Comparison of ENCODE assay signal across 16 cellular contexts in the genomic region with DNA sequence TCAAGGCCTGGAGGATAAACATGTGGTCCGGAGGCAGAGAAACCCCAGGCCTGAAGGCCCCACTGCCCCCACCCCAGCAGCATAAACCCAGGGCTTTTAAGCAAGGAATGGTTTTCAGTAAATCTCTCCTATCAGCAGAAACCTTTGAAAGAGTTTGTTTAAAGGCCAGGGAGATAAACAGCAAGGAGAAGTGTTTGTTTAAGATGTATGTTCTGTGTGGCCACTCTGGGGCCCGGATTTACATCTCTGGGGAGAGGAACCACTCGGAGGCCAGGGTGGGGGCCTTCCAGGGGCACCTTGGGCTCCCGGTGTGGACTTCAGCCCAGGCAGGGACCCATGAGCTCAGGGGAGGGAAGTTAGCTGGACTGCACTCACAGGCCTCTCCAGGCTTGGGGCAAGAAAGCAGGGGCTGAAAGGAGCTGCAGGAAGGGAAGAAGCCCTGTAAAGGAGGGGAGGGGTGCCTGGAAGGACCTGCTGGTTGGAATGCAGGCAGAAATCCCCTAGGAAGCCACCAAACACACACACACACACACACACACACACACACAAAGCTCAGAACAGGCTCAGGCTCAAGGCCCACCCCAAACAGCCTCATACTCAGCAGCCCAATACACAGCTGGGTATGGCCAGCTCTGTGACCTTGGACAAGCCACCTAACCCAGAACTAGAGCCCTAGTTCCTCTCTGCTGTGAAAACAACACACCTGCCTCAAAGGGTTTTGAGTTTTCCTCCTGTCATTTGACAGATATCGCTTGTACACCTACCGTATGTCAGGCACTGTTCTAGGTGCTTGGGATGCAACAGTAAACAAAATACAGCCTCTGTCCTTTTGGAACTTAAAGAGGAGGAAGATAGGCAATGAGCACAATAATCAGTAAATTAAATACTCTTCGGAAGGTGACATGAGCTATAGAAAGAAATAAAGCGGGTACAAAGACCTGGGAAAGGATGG. TPM values are rescaled to one million over a fixed set of nuclear protein-coding genes. Genes with fewer than 3 reads are reported as not detected.
DNase-seq lines count a peak whose midpoint lies in the region; ATAC-seq and TF ChIP-seq lines count a peak whose summit lies in the region.
"Had no signal": no experiment of that assay in that cellular context is flagged by ENCODE, and none has a peak within 500 bp of the region (broad histone marks: within the 10 kb centered on the region; RNA-seq: fewer than 3 reads in every experiment).

No MANE protein-coding gene starts in this region.

- CTCF ChIA-PET in SK-N-SH (lab: Yijun Ruan, JAX) = interaction anchor here (0.7 to 1.0 kb wide), 2 partner anchors 9 to 152 kb away, joined by 3 read pairs; no protein-coding TSS in a partner anchor

- TF ChIP-seq CTCF in SK-N-SH (IDR thresholded peaks at IDR 0.05) (no peak), upper lobe of right lung (IDR thresholded peaks at IDR 0.05) (no peak), GM10266 (IDR thresholded peaks at IDR 0.05; ENCODE audit: control insufficient read depth, insufficient read depth, low read depth, missing control alignments) (no peak)

- DNase-seq in SK-N-SH (peak; percentile 71), mucosa of gallbladder (ENCODE audit: low spot score) (peak; percentile 25), upper lobe of right lung (no peak), GM10266 (ENCODE audit: extremely low spot score) (no peak)
- DNase-seq: amniotic stem cell, foreskin melanocyte, Karpas-422, NCI-H1105 treated with DMSO at 0.1 percent for 48 hours, NCI-H2171 treated with DMSO at 0.1 percent for 48 hours, occipital lobe, WERI-Rb-1 had no signal

- intact Hi-C loops in upper lobe of right lung (cut with DNase I) = no loop called here

- no peak for TF ChIP-seq EP300 in SK-N-SH (IDR thresholded peaks at IDR 0.05; ENCODE audit: borderline replicate concordance in 1 of 2, low read depth in 1 of 2, low read length in 1 of 2)

- peaks cover 0 to 13% of the 10 kb centered on the region in 2 experiments; a peak in 1 of 4 replicates for H3K4me1 ChIP-seq in SK-N-SH (ENCODE audit: control insufficient read depth in 1 of 2, insufficient read depth in 2 of 2, low read depth in 1 of 2, low read length in 1 of 2)
- peaks cover 24 to 36% of the 10 kb centered on the region in 2 donors for H3K4me1 ChIP-seq in duodenal mucosa (ENCODE audit: control insufficient read depth in 1 of 2, insufficient read depth in 2 of 2, low read length in 2 of 2)
- peaks cover 3% of the 10 kb centered on the region for H3K4me1 ChIP-seq in upper lobe of right lung

- 66% methylated on average over 8 of the region's 8 CpGs for WGBS in SK-N-SH (ENCODE audit: low lambda C conversion rate)

- H3K9ac ChIP-seq in SK-N-SH = no peak overlapping the region
- H3K9ac ChIP-seq in duodenal mucosa (ENCODE audit: low read depth in 1 of 2, low read length in 2 of 2) = peak overlapping the region; percentile 21 to 49

- no peaks in the 10 kb centered on the region for H3K79me2 ChIP-seq in SK-N-SH (ENCODE audit: insufficient read depth)

- ATAC-seq in SK-N-SH treated with all-trans-retinoic acid at 6 μM for 48 hours (no peak; the same call in 2 of the 3 replicates), upper lobe of right lung (peak; percentile 39), HG03469 (IDR thresholded peaks at IDR 0.05; ENCODE audit: unreplicated experiment) (no peak), HG03039 (IDR thresholded peaks at IDR 0.05; ENCODE audit: unreplicated experiment) (no peak)

- TF ChIP-seq RAD21 in SK-N-SH (IDR thresholded peaks at IDR 0.05; ENCODE audit: low read length) = no peak

- H3K4me2 ChIP-seq in SK-N-SH = no peak overlapping the region

- H4K20me1 ChIP-seq in SK-N-SH (ENCODE audit: insufficient read depth) = no peaks in the 10 kb centered on the region

- H3K4me3 ChIP-seq in SK-N-SH (ENCODE audit: low read depth in 2 of 2, low read length in 1 of 2) (no peak overlapping the region), duodenal mucosa (ENCODE audit: low read depth in 1 of 2, low read length in 2 of 2) (no peak overlapping the region), upper lobe of right lung (no peak overlapping the region)
- H3K4me3 ChIP-seq: skin epidermis had no signal

- H3K36me3 ChIP-seq in SK-N-SH (replicated peaks in 1 of 2; ENCODE audit: control insufficient read depth in 1 of 2, insufficient read depth in 2 of 2, low read length in 1 of 2) = no peaks in the 10 kb centered on the region
- no peaks in the 10 kb centered on the region for H3K36me3 ChIP-seq in duodenal mucosa (ENCODE audit: control insufficient read depth in 1 of 2, insufficient read depth in 2 of 2, low read length in 2 of 2)
- H3K36me3 ChIP-seq in upper lobe of right lung = no peaks in the 10 kb centered on the region
- H3K36me3 ChIP-seq: WERI-Rb-1 had no signal

- H3K27ac ChIP-seq in SK-N-SH (ENCODE audit: low read depth in 2 of 2, low read length in 1 of 2) (peak overlapping the region in 1 of 2 experiments; percentile 19; a peak in 1 of 4 replicates), duodenal mucosa (ENCODE audit: low read depth, low read length) (peak overlapping the region; percentile 67), upper lobe of right lung (peak overlapping the region; percentile 2)
- H3K27ac ChIP-seq: skin epidermis, WERI-Rb-1 had no signal

- H3K9me2 ChIP-seq in SK-N-SH = no peaks in the 10 kb centered on the region

- H3K9me3 ChIP-seq in SK-N-SH (no peaks in the 10 kb centered on the region), duodenal mucosa (ENCODE audit: control insufficient read depth in 1 of 2, low read length in 2 of 2) (no peaks in the 10 kb centered on the region), upper lobe of right lung (no peaks in the 10 kb centered on the region)

- POLR2A ChIA-PET in SK-N-SH (lab: Yijun Ruan, JAX) = no interaction called here

- no peaks in the 10 kb centered on the region for H3F3A ChIP-seq in SK-N-SH (replicated peaks; ENCODE audit: insufficient read depth)

- H3K27me3 ChIP-seq in SK-N-SH (ENCODE audit: insufficient read depth) (no peaks in the 10 kb centered on the region; the same call in 1 of the 2 replicates), duodenal mucosa (ENCODE audit: control insufficient read depth in 1 of 2, insufficient read depth in 2 of 2, low read length in 2 of 2) (no peaks in the 10 kb centered on the region), upper lobe of right lung (peaks cover 14% of the 10 kb centered on the region)

- no peak overlapping the region for H2AFZ ChIP-seq in SK-N-SH (ENCODE audit: low read depth)

TF ChIP-seq in SK-N-SH, 30 proteins besides CTCF, POLR2A, EP300 and RAD21:
- no peak for TF ChIP-seq SIN3A (IDR thresholded peaks at IDR 0.05; ENCODE audit: borderline replicate concordance, low read depth, low read length)

TF ChIP-seq in SK-N-SH treated with all-trans-retinoic acid at 6 μM for 48 hours, 23 proteins besides CTCF, POLR2A, EP300 and RAD21:
- TF ChIP-seq CSDC2 (CRISPR knock-in tag; IDR thresholded peaks at IDR 0.05) (no peak), ESRRG (CRISPR knock-in tag; IDR thresholded peaks at IDR 0.05) (no peak), TOX (CRISPR knock-in tag; IDR thresholded peaks at IDR 0.05; ENCODE audit: borderline replicate concordance) (no peak), BACH2 (CRISPR knock-in tag; IDR thresholded peaks at IDR 0.05; ENCODE audit: borderline replicate concordance) (no peak), TCF4 (CRISPR knock-in tag; IDR thresholded peaks at IDR 0.05; ENCODE audit: borderline replicate concordance) (no peak), ZNF565 (CRISPR knock-in tag; conservative IDR thresholded peaks at IDR 0.05; ENCODE audit: low read depth) (no peak), ZNF8 (CRISPR knock-in tag; IDR thresholded peaks at IDR 0.05) (no peak), GLIS3 (CRISPR knock-in tag; IDR thresholded peaks at IDR 0.05) (no peak), RARB (CRISPR knock-in tag; IDR thresholded peaks at IDR 0.05) (no peak)
- TF ChIP-seq, protein P1, sequence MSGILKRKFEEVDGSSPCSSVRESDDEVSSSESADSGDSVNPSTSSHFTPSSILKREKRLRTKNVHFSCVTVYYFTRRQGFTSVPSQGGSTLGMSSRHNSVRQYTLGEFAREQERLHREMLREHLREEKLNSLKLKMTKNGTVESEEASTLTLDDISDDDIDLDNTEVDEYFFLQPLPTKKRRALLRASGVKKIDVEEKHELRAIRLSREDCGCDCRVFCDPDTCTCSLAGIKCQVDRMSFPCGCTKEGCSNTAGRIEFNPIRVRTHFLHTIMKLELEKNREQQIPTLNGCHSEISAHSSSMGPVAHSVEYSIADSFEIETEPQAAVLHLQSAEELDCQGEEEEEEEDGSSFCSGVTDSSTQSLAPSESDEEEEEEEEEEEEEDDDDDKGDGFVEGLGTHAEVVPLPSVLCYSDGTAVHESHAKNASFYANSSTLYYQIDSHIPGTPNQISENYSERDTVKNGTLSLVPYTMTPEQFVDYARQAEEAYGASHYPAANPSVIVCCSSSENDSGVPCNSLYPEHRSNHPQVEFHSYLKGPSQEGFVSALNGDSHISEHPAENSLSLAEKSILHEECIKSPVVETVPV (CRISPR knock-in tag; IDR thresholded peaks at IDR 0.05) = no peak
- TF ChIP-seq, protein P2, sequence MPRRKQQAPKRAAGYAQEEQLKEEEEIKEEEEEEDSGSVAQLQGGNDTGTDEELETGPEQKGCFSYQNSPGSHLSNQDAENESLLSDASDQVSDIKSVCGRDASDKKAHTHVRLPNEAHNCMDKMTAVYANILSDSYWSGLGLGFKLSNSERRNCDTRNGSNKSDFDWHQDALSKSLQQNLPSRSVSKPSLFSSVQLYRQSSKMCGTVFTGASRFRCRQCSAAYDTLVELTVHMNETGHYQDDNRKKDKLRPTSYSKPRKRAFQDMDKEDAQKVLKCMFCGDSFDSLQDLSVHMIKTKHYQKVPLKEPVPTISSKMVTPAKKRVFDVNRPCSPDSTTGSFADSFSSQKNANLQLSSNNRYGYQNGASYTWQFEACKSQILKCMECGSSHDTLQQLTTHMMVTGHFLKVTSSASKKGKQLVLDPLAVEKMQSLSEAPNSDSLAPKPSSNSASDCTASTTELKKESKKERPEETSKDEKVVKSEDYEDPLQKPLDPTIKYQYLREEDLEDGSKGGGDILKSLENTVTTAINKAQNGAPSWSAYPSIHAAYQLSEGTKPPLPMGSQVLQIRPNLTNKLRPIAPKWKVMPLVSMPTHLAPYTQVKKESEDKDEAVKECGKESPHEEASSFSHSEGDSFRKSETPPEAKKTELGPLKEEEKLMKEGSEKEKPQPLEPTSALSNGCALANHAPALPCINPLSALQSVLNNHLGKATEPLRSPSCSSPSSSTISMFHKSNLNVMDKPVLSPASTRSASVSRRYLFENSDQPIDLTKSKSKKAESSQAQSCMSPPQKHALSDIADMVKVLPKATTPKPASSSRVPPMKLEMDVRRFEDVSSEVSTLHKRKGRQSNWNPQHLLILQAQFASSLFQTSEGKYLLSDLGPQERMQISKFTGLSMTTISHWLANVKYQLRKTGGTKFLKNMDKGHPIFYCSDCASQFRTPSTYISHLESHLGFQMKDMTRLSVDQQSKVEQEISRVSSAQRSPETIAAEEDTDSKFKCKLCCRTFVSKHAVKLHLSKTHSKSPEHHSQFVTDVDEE (CRISPR knock-in tag; IDR thresholded peaks at IDR 0.05) = no peak

RNA-seq across cellular contexts. Expression of a gene that starts 26.2 kb away (rescaled TPM):
- polyA plus RNA-seq in SK-N-SH (2012; rRNA removed) = 2.5 and 7.3 TPM in 2 replicates
- polyA plus RNA-seq in SK-N-SH (2012; cell fraction: cytosol; rRNA removed) = 3.3 and 6.1 TPM in 2 replicates
- 10.6 and 13.5 TPM in 2 replicates for polyA plus RNA-seq in SK-N-SH (2012; cell fraction: nucleus; rRNA removed)
- total RNA-seq in mucosa of gallbladder (66.5 TPM), upper lobe of right lung (29.9 TPM)

Comparison
In these comparisons a context has a peak if more than half of its experiments do, and no peak if none do; other contexts are left out.
1. DNase-seq: peak in SK-N-SH (single experiment) and mucosa of gallbladder (single experiment); none in upper lobe of right lung (single experiment) and GM10266 (single experiment).